8 cellular contexts compared by ENCODE assay signal in the genomic region with DNA sequence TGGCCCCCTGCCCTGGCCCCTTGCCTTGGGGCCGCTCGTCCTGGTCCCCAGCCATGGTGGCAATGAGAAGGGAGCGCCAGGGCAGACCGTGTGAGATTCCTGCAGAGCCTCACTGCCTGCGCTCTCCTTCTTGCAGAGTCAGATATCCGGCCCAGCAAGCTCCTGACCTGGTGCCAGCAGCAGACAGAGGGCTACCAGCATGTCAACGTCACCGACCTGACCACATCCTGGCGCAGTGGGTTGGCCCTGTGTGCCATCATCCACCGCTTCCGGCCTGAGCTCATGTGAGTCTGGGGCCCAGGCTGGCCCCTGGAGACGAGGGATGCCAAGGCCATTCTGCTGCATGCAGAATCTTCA.
A peak's percentile ranks its signal among the peaks of the same experiment; 100 is the strongest.
DNase-seq lines count a peak whose midpoint lies in the region; FAIRE-seq and TF ChIP-seq lines count a peak whose summit lies in the region.

No MANE protein-coding gene starts in this region.

- no peak for TF ChIP-seq CTCF in NB4 (IDR thresholded peaks at IDR 0.05; ENCODE audit: low read depth, low read length)
- no peak for TF ChIP-seq CTCF in retinal pigment epithelial cell (conservative IDR thresholded peaks at IDR 0.05; ENCODE audit: low read depth, low read length)

- H3K4me3 ChIP-seq in NB4 (ENCODE audit: low read depth, low read length) (peak overlapping the region; percentile 63), retinal pigment epithelial cell (ENCODE audit: low read length) (no peak overlapping the region)

- in situ Hi-C loops in G401 (cut with HindIII; ENCODE audit: low sequenced_read_pairs) = no loop called here

- peak; percentile 90 for FAIRE-seq in urothelium cell line (lab: Jason Lieb, UNC)

- peak; percentile 79 for TF ChIP-seq POLR2A in NB4 (IDR thresholded peaks at IDR 0.05; ENCODE audit: extremely low read depth, insufficient read length)

- DNase-seq in G401 (ENCODE audit: low spot score) = peak; percentile 93
- peak; percentile 2 for DNase-seq in HCEC 1CT
- peak; percentile 98 for DNase-seq in NB4 (ENCODE audit: low read depth)
- DNase-seq in activated CD8-positive, alpha-beta memory T cell treated with anti-CD3 and anti-CD28 coated beads, Interleukin-2, amount 50 U/mL, for 24 hours (ENCODE audit: extremely low read depth) = peak; percentile 85
- peak; percentile 65 for DNase-seq in epidermal melanocyte (ENCODE audit: insufficient read length, low spot score)
- peak; percentile 70 for DNase-seq in retinal pigment epithelial cell (ENCODE audit: low read depth)
- DNase-seq in urothelium cell line (ENCODE audit: low spot score) = peak; percentile 96
- no peak for DNase-seq in COLO668 (lab: John Stamatoyannopoulos, UW; ENCODE audit: unreplicated experiment)
